ENCODE assay signal across 11 cellular contexts in the genomic region with DNA sequence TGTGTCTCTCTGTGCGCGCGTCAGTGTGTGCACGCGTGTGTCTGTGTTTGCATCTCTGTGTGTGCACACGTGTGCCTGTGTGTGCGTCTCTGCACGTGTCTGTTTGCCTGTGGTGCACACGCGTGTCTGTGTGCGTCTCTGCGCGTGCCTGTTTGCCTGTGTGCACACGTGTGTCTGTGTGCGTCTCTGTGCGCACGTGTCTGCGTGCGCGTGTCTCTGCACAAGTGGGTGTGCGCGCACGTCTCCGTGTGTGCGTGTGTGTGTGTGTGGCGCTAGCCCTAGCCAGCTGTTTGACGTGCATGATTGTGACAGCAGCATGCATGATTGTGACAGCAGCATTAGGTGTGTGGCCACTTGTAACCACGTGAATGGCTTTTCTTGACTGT. TPM values are rescaled to one million over a fixed set of nuclear protein-coding genes. Genes with fewer than 3 reads are reported as not detected.
DNase-seq lines count a peak whose midpoint lies in the region; ATAC-seq and TF ChIP-seq lines count a peak whose summit lies in the region.
"Had no signal": no experiment of that assay in that cellular context is flagged by ENCODE, and none has a peak within 500 bp of the region (broad histone marks: within the 10 kb centered on the region; RNA-seq: fewer than 3 reads in every experiment).

No MANE protein-coding gene starts in this region.

- DNase-seq in BJ (ENCODE audit: low read depth) (no peak), SK-N-MC (ENCODE audit: low read depth, low spot score) (no peak), left ventricle myocardium inferior (no peak), NCI-H1436 (lab: John Stamatoyannopoulos, UW) (no peak), UCSD-AML1 (lab: John Stamatoyannopoulos, UW; ENCODE audit: unreplicated experiment) (no peak)
- no peak for DNase-seq in activated T-helper 2 cell treated with anti-CD3 and anti-CD28 coated beads, Interferon-gamma antibody, Interleukin-2, Interleukin-4, amounts not matched to agents 10 μg/mL and 5 μg/mL and 100 μg/mL, durations not matched to agents 14 hours and 24 hours and 36 hours (ENCODE audit: low spot score)
- DNase-seq: amniotic stem cell; stimulated activated CD4-positive, alpha-beta T cell treated with anti-CD3 and anti-CD28 coated beads, Interleukin-4, amount 100 ng/mL, for 24 hours had no signal

- H3K4me3 ChIP-seq in BJ (ENCODE audit: low read depth, low read length) (peak overlapping the region; percentile 3; the same call in 1 of the 2 replicates), SK-N-MC (peak overlapping the region; percentile 33), left ventricle myocardium inferior (peak overlapping the region; percentile 64), rectal smooth muscle tissue (ENCODE audit: low read length) (peak overlapping the region; percentile 62)

- H3K9ac ChIP-seq in SK-N-MC (ENCODE audit: insufficient read length), result no peak overlapping the region
- no peak overlapping the region for H3K9ac ChIP-seq in rectal smooth muscle tissue (ENCODE audit: low read length)

- H3K36me3 ChIP-seq in BJ (ENCODE audit: control insufficient read depth, insufficient read depth, low read length) (no peaks in the 10 kb centered on the region), SK-N-MC (ENCODE audit: insufficient read depth, low read length) (no peaks in the 10 kb centered on the region), left ventricle myocardium inferior (no peaks in the 10 kb centered on the region), rectal smooth muscle tissue (ENCODE audit: control insufficient read depth, insufficient read depth, low read length) (no peaks in the 10 kb centered on the region)

- H3K4me1 ChIP-seq in left ventricle myocardium inferior (peaks cover 16% of the 10 kb centered on the region), rectal smooth muscle tissue (ENCODE audit: control insufficient read depth, insufficient read depth, low read length) (no peaks in the 10 kb centered on the region)

- TF ChIP-seq CTCF in BJ (IDR thresholded peaks at IDR 0.05; ENCODE audit: insufficient read depth, low read depth, low read length) (no peak), left ventricle myocardium inferior (IDR thresholded peaks at IDR 0.05; ENCODE audit: borderline replicate concordance) (no peak)

- H3K36me3 Mint-ChIP-seq in activated T-helper 2 cell treated with anti-CD3 and anti-CD28 coated beads, Interferon-gamma antibody, Interleukin-2, Interleukin-4, amounts not matched to agents 10 μg/mL and 5 μg/mL and 100 μg/mL, durations not matched to agents 14 hours and 24 hours and 36 hours (ENCODE audit: low read depth), result peaks cover 11% of the 10 kb centered on the region

- ATAC-seq in HG03175 (IDR thresholded peaks at IDR 0.05; ENCODE audit: unreplicated experiment), result no peak
- ATAC-seq: HCT116 had no signal

- H3K27me3 ChIP-seq in BJ (ENCODE audit: control insufficient read depth, insufficient read depth, low read length) (peaks cover 3% of the 10 kb centered on the region), left ventricle myocardium inferior (ENCODE audit: low read depth) (peaks cover 11% of the 10 kb centered on the region), rectal smooth muscle tissue (ENCODE audit: control insufficient read depth, insufficient read depth, low read length) (no peaks in the 10 kb centered on the region)

- no peak overlapping the region for H3K27ac Mint-ChIP-seq in activated T-helper 2 cell treated with anti-CD3 and anti-CD28 coated beads, Interferon-gamma antibody, Interleukin-2, Interleukin-4, amounts not matched to agents 10 μg/mL and 5 μg/mL and 100 μg/mL, durations not matched to agents 14 hours and 24 hours and 36 hours

- H3K9me3 ChIP-seq in SK-N-MC (ENCODE audit: low read depth, low read length) (no peaks in the 10 kb centered on the region), left ventricle myocardium inferior (replicated peaks) (no peaks in the 10 kb centered on the region)

- POLR2A ChIA-PET in BJ (lab: Charles Lee), result no interaction called here

- intact Hi-C loops in left ventricle myocardium inferior (cut with micrococcal nuclease), result no loop called here
- intact Hi-C loops in activated T-helper 2 cell treated with anti-CD3 and anti-CD28 coated beads, Interferon-gamma antibody, Interleukin-2, Interleukin-4, amounts not matched to agents 10 μg/mL and 5 μg/mL and 100 μg/mL, durations not matched to agents 14 hours and 24 hours and 36 hours (cut with micrococcal nuclease), result no loop called here

- no peak overlapping the region for H3K27ac ChIP-seq in SK-N-MC
- H3K27ac ChIP-seq in left ventricle myocardium inferior (replicated peaks), result no peak overlapping the region
- no peak overlapping the region for H3K27ac ChIP-seq in rectal smooth muscle tissue (ENCODE audit: low read depth, low read length)

- CTCF ChIA-PET in BJ (lab: Yijun Ruan, JAX), result interaction anchor here (0.7 to 0.9 kb wide), 2 partner anchors 24 to 1711 kb away, joined by 3 read pairs; no protein-coding TSS in a partner anchor

- no peaks in the 10 kb centered on the region for H3K27me3 Mint-ChIP-seq in activated T-helper 2 cell treated with anti-CD3 and anti-CD28 coated beads, Interferon-gamma antibody, Interleukin-2, Interleukin-4, amounts not matched to agents 10 μg/mL and 5 μg/mL and 100 μg/mL, durations not matched to agents 14 hours and 24 hours and 36 hours (ENCODE audit: low read depth)

- H3K4me1 Mint-ChIP-seq in activated T-helper 2 cell treated with anti-CD3 and anti-CD28 coated beads, Interferon-gamma antibody, Interleukin-2, Interleukin-4, amounts not matched to agents 10 μg/mL and 5 μg/mL and 100 μg/mL, durations not matched to agents 14 hours and 24 hours and 36 hours (ENCODE audit: low read depth), result no peaks in the 10 kb centered on the region

- no peak overlapping the region for H3K4me3 Mint-ChIP-seq in activated T-helper 2 cell treated with anti-CD3 and anti-CD28 coated beads, Interferon-gamma antibody, Interleukin-2, Interleukin-4, amounts not matched to agents 10 μg/mL and 5 μg/mL and 100 μg/mL, durations not matched to agents 14 hours and 24 hours and 36 hours (ENCODE audit: low read depth)

- peaks cover 50% of the 10 kb centered on the region for H3K9me3 Mint-ChIP-seq in activated T-helper 2 cell treated with anti-CD3 and anti-CD28 coated beads, Interferon-gamma antibody, Interleukin-2, Interleukin-4, amounts not matched to agents 10 μg/mL and 5 μg/mL and 100 μg/mL, durations not matched to agents 14 hours and 24 hours and 36 hours

RNA-seq across cellular contexts. Expression of a gene that starts 31.1 kb away (rescaled TPM):
- polyA plus RNA-seq in BJ (2011; rRNA removed), result 24.3 and 54.1 TPM in 2 replicates
- polyA minus RNA-seq in BJ (2011; rRNA and poly(A)+ RNA removed), result 18.6 and 19.2 TPM in 2 replicates
- total RNA-seq in left ventricle myocardium inferior, result 30.4 TPM
- 82.3 and 86.4 TPM in 2 replicates for total RNA-seq in activated T-helper 2 cell treated with anti-CD3 and anti-CD28 coated beads, Interferon-gamma antibody, Interleukin-2, Interleukin-4, amounts not matched to agents 10 μg/mL and 5 μg/mL and 100 μg/mL, durations not matched to agents 14 hours and 24 hours and 36 hours

RNA-seq across cellular contexts. Expression of a gene that starts 31.5 kb away (rescaled TPM):
- 2.2 and 2.7 TPM in 2 replicates for polyA plus RNA-seq in BJ (2011; rRNA removed)
- polyA minus RNA-seq in BJ (2011; rRNA and poly(A)+ RNA removed), result 2.4 and 2.7 TPM in 2 replicates
- 4.4 TPM for total RNA-seq in left ventricle myocardium inferior
- 1.5 and 2.4 TPM in 2 replicates for total RNA-seq in activated T-helper 2 cell treated with anti-CD3 and anti-CD28 coated beads, Interferon-gamma antibody, Interleukin-2, Interleukin-4, amounts not matched to agents 10 μg/mL and 5 μg/mL and 100 μg/mL, durations not matched to agents 14 hours and 24 hours and 36 hours

Comparison
In these comparisons a context has a peak if more than half of its experiments do, and no peak if none do; other contexts are left out.
1. H3K4me3 ChIP-seq: peak in every context shown above with its lines; median percentile 64 in left ventricle myocardium inferior; 62 in rectal smooth muscle tissue; 33 in SK-N-MC; 3 in BJ.